ENCODE assay signal across 8 cellular contexts in genomic region chr4:87559090-87559837, GRCh38. TPM values are rescaled to one million over a fixed set of nuclear protein-coding genes. Genes with fewer than 3 reads are reported as not detected.
A peak's percentile ranks its signal among the peaks of the same experiment; 100 is the strongest.
DNase-seq lines count a peak whose midpoint lies in the region; ATAC-seq and TF ChIP-seq lines count a peak whose summit lies in the region.

No MANE protein-coding gene starts in this region.

- H3K4me1 ChIP-seq in OCI-LY7 (ENCODE audit: insufficient read depth, low read length, poor library complexity, severe bottlenecking) = no peaks in the 10 kb centered on the region

- POLR2A ChIA-PET in OCI-LY7 (lab: Charles Lee) = interaction anchor here (0.6 kb wide), 2 partner anchors 648 to 958 kb away, joined by 3 read pairs; no protein-coding TSS in a partner anchor

- H3K9me2 ChIP-seq in OCI-LY7 (ENCODE audit: insufficient read depth, low read length) = no peaks in the 10 kb centered on the region

- peak overlapping the region; percentile 72 for H3K27ac Mint-ChIP-seq in activated naive CD4-positive, alpha-beta T cell treated with anti-CD3 and anti-CD28 coated beads, Interleukin-2, amount 10 ng/mL, durations not matched to agents 7 days and 5 days

- TF ChIP-seq POLR2A in lower leg skin (IDR thresholded peaks at IDR 0.05) = no peak

- ATAC-seq in GM21360 (IDR thresholded peaks at IDR 0.05; ENCODE audit: unreplicated experiment) = peak; percentile 99
- ATAC-seq in HG03460 (IDR thresholded peaks at IDR 0.05; ENCODE audit: unreplicated experiment) = peak; percentile 99

- no peaks in the 10 kb centered on the region for H3K36me3 Mint-ChIP-seq in activated naive CD4-positive, alpha-beta T cell treated with anti-CD3 and anti-CD28 coated beads, Interleukin-2, amount 10 ng/mL, durations not matched to agents 7 days and 5 days

- no peaks in the 10 kb centered on the region for H3K79me2 ChIP-seq in OCI-LY7 (ENCODE audit: insufficient read depth, low read depth, low read length)

- H3K4me3 ChIP-seq in OCI-LY7 (ENCODE audit: low read depth, low read length, poor library complexity, severe bottlenecking) (no peak overlapping the region), lower leg skin (ENCODE audit: low read depth, poor library complexity, severe bottlenecking) (no peak overlapping the region)

- no peak overlapping the region for H3K4me3 Mint-ChIP-seq in activated naive CD4-positive, alpha-beta T cell treated with anti-CD3 and anti-CD28 coated beads, Interleukin-2, amount 10 ng/mL, durations not matched to agents 7 days and 5 days

- WGBS in lower leg skin, 2 donors = 36 to 38% methylated on average over 8 of the region's 8 CpGs

- no peaks in the 10 kb centered on the region for H3K36me3 ChIP-seq in OCI-LY7 (ENCODE audit: insufficient read depth, low read length)

- peaks cover 4% of the 10 kb centered on the region for H3K27me3 Mint-ChIP-seq in activated naive CD4-positive, alpha-beta T cell treated with anti-CD3 and anti-CD28 coated beads, Interleukin-2, amount 10 ng/mL, durations not matched to agents 7 days and 5 days

- H2AFZ ChIP-seq in OCI-LY7 (ENCODE audit: low read length) = no peak overlapping the region

- peak; percentile 92 for DNase-seq in DMS53 (lab: John Stamatoyannopoulos, UW)
- peak; percentile 6 for DNase-seq in OCI-LY7 (ENCODE audit: low spot score)
- peak; percentile 72 for DNase-seq in activated naive CD4-positive, alpha-beta T cell treated with anti-CD3 and anti-CD28 coated beads, Interleukin-2, amount 10 ng/mL, durations not matched to agents 7 days and 5 days
- peak; percentile 3 for DNase-seq in stimulated activated CD4-positive, alpha-beta T cell treated with anti-CD3 and anti-CD28 coated beads, Interleukin-4, amount 100 ng/mL, for 1 hour
- no peak for DNase-seq in NCI-H345 treated with DMSO at 0.1 percent for 48 hours (lab: John Stamatoyannopoulos, UW; ENCODE audit: unreplicated experiment)
- no peak for DNase-seq in lower leg skin (ENCODE audit: low spot score in 2 of 2)

- no peak overlapping the region for H3K4me2 ChIP-seq in OCI-LY7 (ENCODE audit: low read length)

- CTCF ChIA-PET in OCI-LY7 (lab: Charles Lee; ENCODE audit: unreplicated experiment) = no interaction called here
- CTCF ChIA-PET in activated naive CD4-positive, alpha-beta T cell treated with anti-CD3 and anti-CD28 coated beads, Interleukin-2, amount 10 ng/mL, durations not matched to agents 7 days and 5 days (lab: Charles Lee) = interaction anchor here (0.6 kb wide), 1 partner anchor 41 kb away, joined by 4 read pairs; no protein-coding TSS in a partner anchor

- intact Hi-C loops in OCI-LY7 (cut with micrococcal nuclease; ENCODE audit: unreplicated experiment) (no loop called here), lower leg skin (cut with DNase I; ENCODE audit: low total_unique reads) (no loop called here)

- H4K20me1 ChIP-seq in OCI-LY7 (ENCODE audit: insufficient read depth, low read length) = no peaks in the 10 kb centered on the region

- no peaks in the 10 kb centered on the region for H3K9me3 Mint-ChIP-seq in activated naive CD4-positive, alpha-beta T cell treated with anti-CD3 and anti-CD28 coated beads, Interleukin-2, amount 10 ng/mL, durations not matched to agents 7 days and 5 days

- TF ChIP-seq CTCF in OCI-LY7 (conservative IDR thresholded peaks at IDR 0.05; ENCODE audit: low read length) (no peak), lower leg skin (IDR thresholded peaks at IDR 0.05) (no peak)

- H3K27ac ChIP-seq in OCI-LY7 (ENCODE audit: low read depth, low read length, poor library complexity, severe bottlenecking) = no peak overlapping the region

- no TSS peak for BruUV-seq in OCI-LY7 (replicated peaks; lab: Mats Ljungman, UMichigan)

- H3K4me1 Mint-ChIP-seq in activated naive CD4-positive, alpha-beta T cell treated with anti-CD3 and anti-CD28 coated beads, Interleukin-2, amount 10 ng/mL, durations not matched to agents 7 days and 5 days = peaks cover 22% of the 10 kb centered on the region

- H3K9me3 ChIP-seq in OCI-LY7 (ENCODE audit: low read length) = no peaks in the 10 kb centered on the region

RNA-seq across cellular contexts. Expression of gene SPARCL1, which starts 30.1 kb away (rescaled TPM):
- total RNA-seq in OCI-LY7 (2014; rRNA removed; shearing (Covaris generic)) = not detected in 2 replicates
- total RNA-seq in OCI-LY7 (2022) = not detected in 2 replicates
- total RNA-seq in lower leg skin = 100 to 1,000 TPM in 2 of 4 donors, 10 to 100 TPM in 2; 66.2 to 259 (median 117) TPM

RNA-seq across cellular contexts. Expression of gene DSPP, which starts 49.1 kb away (rescaled TPM):
- total RNA-seq in OCI-LY7 (2014; rRNA removed; shearing (Covaris generic)) = not detected in 2 replicates
- total RNA-seq in OCI-LY7 (2022) (not detected in 2 replicates), lower leg skin (not detected)

Comparison
In these comparisons a context has a peak if more than half of its experiments do, and no peak if none do; other contexts are left out.
1. DNase-seq: peak in DMS53 (single experiment), OCI-LY7 (single experiment), activated naive CD4-positive, alpha-beta T cell treated with anti-CD3 and anti-CD28 coated beads, Interleukin-2, amount 10 ng/mL, durations not matched to agents 7 days and 5 days (single experiment) and stimulated activated CD4-positive, alpha-beta T cell treated with anti-CD3 and anti-CD28 coated beads, Interleukin-4, amount 100 ng/mL, for 1 hour (single experiment); none in NCI-H345 treated with DMSO at 0.1 percent for 48 hours (single experiment) and lower leg skin (0 of 2).
2. RNA of gene SPARCL1, which starts 30.1 kb away (total RNA-seq): 66.2 to 259 TPM in lower leg skin; not detected in OCI-LY7; every median in the first group is over 10 times any median in the second.